ENCODE assay signal across 8 cellular contexts in the genomic region with DNA sequence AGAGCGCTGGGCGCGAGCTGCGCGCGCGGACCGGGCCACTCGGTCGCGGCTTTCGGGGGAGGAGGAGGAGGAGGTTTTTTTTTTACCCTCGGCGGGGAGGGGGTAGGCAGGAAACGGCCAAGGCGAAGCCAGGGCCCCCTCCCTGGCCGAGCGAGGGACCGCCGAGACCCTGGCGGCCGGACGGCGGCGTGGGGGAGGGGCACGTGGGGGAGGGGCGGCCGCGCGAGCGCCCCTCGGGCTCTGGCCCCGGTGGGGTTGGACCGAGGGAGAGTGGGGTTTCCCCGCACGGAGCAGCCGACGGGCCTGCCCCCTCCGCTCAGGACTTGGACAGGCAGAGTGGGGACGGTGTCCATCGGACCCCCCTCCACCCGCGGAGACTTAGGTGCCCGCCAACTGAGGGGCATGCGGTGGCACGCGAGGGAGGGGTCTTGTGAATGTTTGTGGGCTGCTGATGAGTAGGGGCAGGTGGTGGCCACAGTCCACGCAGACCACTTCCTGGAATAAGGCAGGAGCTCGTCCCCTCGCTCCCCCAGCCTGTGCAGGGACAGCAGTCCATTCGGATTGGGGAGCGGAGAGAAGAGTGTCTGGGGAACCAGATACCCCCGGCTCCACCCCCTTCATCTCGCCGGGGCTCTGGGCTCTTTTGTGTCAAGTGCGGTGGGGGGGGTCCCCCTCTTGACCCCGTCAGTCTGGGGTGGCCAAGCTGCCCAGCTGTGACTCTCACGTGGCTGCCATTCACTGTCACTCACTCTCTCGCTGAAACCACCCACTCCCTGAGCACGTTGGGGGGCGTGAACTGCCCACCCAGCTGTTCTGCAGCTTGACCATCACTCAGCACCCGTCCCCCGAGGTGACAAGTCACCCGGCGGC. TPM values are rescaled to one million over a fixed set of nuclear protein-coding genes. Genes with fewer than 3 reads are reported as not detected.
A peak's percentile ranks its signal among the peaks of the same experiment; 100 is the strongest.
DNase-seq lines count a peak whose midpoint lies in the region; ATAC-seq lines count a peak whose summit lies in the region.

No MANE protein-coding gene starts in this region.

- no peaks in the 10 kb centered on the region for H3K36me3 ChIP-seq in ectodermal cell (ENCODE audit: control insufficient read depth, insufficient read depth, low read length)

- H3K4me3 ChIP-seq in ectodermal cell (ENCODE audit: insufficient read depth, low read depth, low read length): peak overlapping the region; percentile 57

- ATAC-seq in HG02884 (IDR thresholded peaks at IDR 0.05; ENCODE audit: unreplicated experiment): no peak

- peaks cover 39% of the 10 kb centered on the region for H3K4me1 ChIP-seq in ectodermal cell (ENCODE audit: control insufficient read depth, insufficient read depth, low read length)

- DNase-seq in activated CD4-positive, alpha-beta T cell treated with anti-CD3 and anti-CD28 coated beads for 24 hours (ENCODE audit: low read depth in 2 of 2): peak; percentile 19 to 25
- no peak for DNase-seq in activated CD4-positive, alpha-beta T cell treated with anti-CD3 and anti-CD28 coated beads for 1 hour
- DNase-seq in NCI-H1092 (lab: John Stamatoyannopoulos, UW) (peak; percentile 50), lung microvascular endothelial cell (ENCODE audit: low read depth in 2 of 2) (peak; percentile 28 to 29)
- peak; percentile 10 for DNase-seq in activated CD4-positive, CD25-positive, alpha-beta regulatory T cell treated with anti-CD3 and anti-CD28 coated beads, Interleukin-2, amount 50 U/mL, for 16 hours (ENCODE audit: low read depth, low spot score)
- peak; percentile 67 for DNase-seq in stimulated activated CD8-positive, alpha-beta memory T cell treated with anti-CD3 and anti-CD28 coated beads, Interleukin-4, amount 100 ng/mL, for 48 hours

- H3K27ac ChIP-seq in ectodermal cell (ENCODE audit: insufficient read depth, low read depth, low read length, poor library complexity, severe bottlenecking): no peak overlapping the region

- WGBS in ectodermal cell, 2 experiments: 0% methylated on average over 65 of the region's 65 CpGs

- H3K27me3 ChIP-seq in ectodermal cell (ENCODE audit: control insufficient read depth, insufficient read depth, low read length, poor library complexity, severe bottlenecking): peaks cover 13% of the 10 kb centered on the region

- no peaks in the 10 kb centered on the region for H3K9me3 ChIP-seq in ectodermal cell (ENCODE audit: control insufficient read depth, low read length)

RNA-seq across cellular contexts. Expression of gene CHD3, which starts 3.0 kb away (rescaled TPM):
- polyA plus RNA-seq in ectodermal cell (2013, experiment 1 of 4): 32.7 TPM
- polyA plus RNA-seq in ectodermal cell (2013, experiment 2 of 4): 34.6 TPM
- polyA plus RNA-seq in ectodermal cell (2013, experiment 3 of 4): 32.8 TPM
- 34.2 TPM for polyA plus RNA-seq in ectodermal cell (2013, experiment 4 of 4)
- total RNA-seq in lung microvascular endothelial cell: 58.0 and 58.7 TPM in 2 replicates

RNA-seq across cellular contexts. Expression of gene CYB5D1, which starts 27.8 kb away (rescaled TPM):
- 22.6 TPM for polyA plus RNA-seq in ectodermal cell (2013, experiment 1 of 4)
- 28.3 TPM for polyA plus RNA-seq in ectodermal cell (2013, experiment 2 of 4)
- polyA plus RNA-seq in ectodermal cell (2013, experiment 3 of 4): 13.4 TPM
- polyA plus RNA-seq in ectodermal cell (2013, experiment 4 of 4): 16.9 TPM
- total RNA-seq in lung microvascular endothelial cell: 4.6 and 5.6 TPM in 2 replicates

RNA-seq across cellular contexts. Expression of gene NAA38, which starts 28.2 kb away (rescaled TPM):
- polyA plus RNA-seq in ectodermal cell (2013, experiment 1 of 4): 46.7 TPM
- 34.2 TPM for polyA plus RNA-seq in ectodermal cell (2013, experiment 2 of 4)
- polyA plus RNA-seq in ectodermal cell (2013, experiment 3 of 4): 55.3 TPM
- polyA plus RNA-seq in ectodermal cell (2013, experiment 4 of 4): 48.9 TPM
- total RNA-seq in lung microvascular endothelial cell: 152 and 178 TPM in 2 replicates

RNA-seq across cellular contexts. Expression of gene RNF227, which starts 30.5 kb away (rescaled TPM):
- 3.8 TPM for polyA plus RNA-seq in ectodermal cell (2013, experiment 1 of 4)
- polyA plus RNA-seq in ectodermal cell (2013, experiment 2 of 4): 3.4 TPM
- 3.0 TPM for polyA plus RNA-seq in ectodermal cell (2013, experiment 3 of 4)
- 3.5 TPM for polyA plus RNA-seq in ectodermal cell (2013, experiment 4 of 4)
- total RNA-seq in lung microvascular endothelial cell: 0.44 and 0.79 TPM in 2 replicates

RNA-seq across cellular contexts. Expression of gene TMEM88, which starts 30.7 kb away (rescaled TPM):
- 67.3 TPM for polyA plus RNA-seq in ectodermal cell (2013, experiment 1 of 4)
- polyA plus RNA-seq in ectodermal cell (2013, experiment 2 of 4): 77.7 TPM
- 52.8 TPM for polyA plus RNA-seq in ectodermal cell (2013, experiment 3 of 4)
- 61.1 TPM for polyA plus RNA-seq in ectodermal cell (2013, experiment 4 of 4)
- total RNA-seq in lung microvascular endothelial cell: 7.1 and 22.7 TPM in 2 replicates
